ENCODE assay signal across 1 cellular context in the genomic region with DNA sequence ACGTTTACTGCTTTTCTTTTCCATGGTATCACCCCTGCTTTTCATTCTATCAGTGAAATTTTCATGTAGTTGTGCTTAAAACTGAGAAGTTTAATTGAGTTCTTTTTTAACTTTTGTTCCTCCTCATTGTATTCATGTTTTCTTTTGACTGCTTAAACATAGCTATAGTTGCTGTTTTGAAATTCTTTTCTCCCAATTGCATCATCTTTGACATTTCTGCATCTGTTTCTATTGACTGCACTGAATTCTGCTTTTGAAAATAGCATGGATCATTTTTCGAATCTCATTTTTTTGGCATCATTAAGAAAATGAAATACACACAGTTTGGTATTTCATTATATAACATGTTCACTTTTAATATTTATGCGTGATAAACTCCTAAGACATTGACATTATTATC.
TF ChIP-seq lines count a peak whose summit lies in the region.

No MANE protein-coding gene starts in this region.

TF ChIP-seq in H1, 55 proteins besides CTCF, POLR2A, EP300 and RAD21:
- TF ChIP-seq CHD1 (IDR thresholded peaks at IDR 0.05; ENCODE audit: low read depth, low read length) (no peak), CEBPB (IDR thresholded peaks at IDR 0.05; ENCODE audit: low read depth, low read length) (peak; percentile 39; the same call in 1 of the 2 replicates), GTF2F1 (IDR thresholded peaks at IDR 0.05; ENCODE audit: borderline replicate concordance, low read depth, low read length) (no peak)
TF ChIP-seq in H1: peak in this region for 1.
